18 cellular contexts compared by ENCODE assay signal in genomic region chr16:1500465-1501150, GRCh38. TPM values are rescaled to one million over a fixed set of nuclear protein-coding genes. Genes with fewer than 3 reads are reported as not detected.
DNase-seq lines count a peak whose midpoint lies in the region; ATAC-seq and TF ChIP-seq lines count a peak whose summit lies in the region.
"Had no signal": no experiment of that assay in that cellular context is flagged by ENCODE, and none has a peak within 500 bp of the region (broad histone marks: within the 10 kb centered on the region; RNA-seq: fewer than 3 reads in every experiment).

No MANE protein-coding gene starts in this region.

- H2BK12ac ChIP-seq in neuronal stem cell (ENCODE audit: low read length), result no peak overlapping the region

- intact Hi-C loops in Right ventricle myocardium inferior (cut with DNase I) (no loop called here), left ventricle myocardium superior (cut with micrococcal nuclease) (no loop called here), body of pancreas (cut with DNase I) (no loop called here)

- no peak for TF ChIP-seq CTCF in RWPE2 (IDR thresholded peaks at IDR 0.05; ENCODE audit: poor library complexity, severe bottlenecking)
- TF ChIP-seq CTCF in body of pancreas (IDR thresholded peaks at IDR 0.05), result no peak

- DNase-seq in Right ventricle myocardium inferior (ENCODE audit: missing footprints) (peak; percentile 50), left ventricle myocardium superior (no peak), RWPE2 (ENCODE audit: low spot score) (peak; percentile 60), neuronal stem cell (ENCODE audit: low spot score) (no peak), body of pancreas (no peak)
- DNase-seq in activated CD4-positive, alpha-beta T cell treated with anti-CD3 and anti-CD28 coated beads for 48 hours, result no peak
- DNase-seq: AML-193; CD4-positive, alpha-beta T cell; DMS79 treated with DMSO at 0.1 percent for 48 hours; GF-D8; GM23248 had no signal

- no peak for ATAC-seq in Right ventricle myocardium inferior
- no peak for ATAC-seq in left ventricle myocardium superior
- ATAC-seq in RWPE2 (ENCODE audit: low read depth), result no peak
- no peak for ATAC-seq in body of pancreas
- ATAC-seq: A549 had no signal

- no peak overlapping the region for H3K23ac ChIP-seq in neuronal stem cell (ENCODE audit: low read depth, low read length, poor library complexity)

- H2AFZ ChIP-seq in neuronal stem cell (ENCODE audit: low read length), result no peak overlapping the region
- H2AFZ ChIP-seq: GM23248 had no signal

- peak overlapping the region; percentile 17 for H4K8ac ChIP-seq in neuronal stem cell (ENCODE audit: low read depth, low read length)

- H3K4me1 ChIP-seq in RWPE2 (ENCODE audit: insufficient read depth, poor library complexity, severe bottlenecking) (no peaks in the 10 kb centered on the region), neuronal stem cell (ENCODE audit: control insufficient read depth in 2 of 2, insufficient read depth in 1 of 2, low read depth in 1 of 2, low read length in 2 of 2) (no peaks in the 10 kb centered on the region), body of pancreas (no peaks in the 10 kb centered on the region)
- H3K4me1 ChIP-seq: A549, HAP-1 had no signal

- no peak overlapping the region for H2BK5ac ChIP-seq in neuronal stem cell (ENCODE audit: low read length)

- peaks cover 8% of the 10 kb centered on the region for H3K79me1 ChIP-seq in neuronal stem cell (ENCODE audit: low read depth, low read length)

- H3K9me3 ChIP-seq in RWPE2 (ENCODE audit: severe bottlenecking), result no peaks in the 10 kb centered on the region
- peaks cover 0 to 3% of the 10 kb centered on the region in 2 donors for H3K9me3 ChIP-seq in neuronal stem cell (replicated peaks in 1 of 2; ENCODE audit: control insufficient read depth in 2 of 2, insufficient read depth in 1 of 2, low read depth in 1 of 2, low read length in 2 of 2)
- no peaks in the 10 kb centered on the region for H3K9me3 ChIP-seq in body of pancreas
- H3K9me3 ChIP-seq: A549, HAP-1 had no signal

- H3K4me3 ChIP-seq in RWPE2 (ENCODE audit: severe bottlenecking), result no peak overlapping the region
- peak overlapping the region in 1 of 2 donors; percentile 41 for H3K4me3 ChIP-seq in neuronal stem cell (ENCODE audit: low read length in 2 of 2)
- H3K4me3 ChIP-seq in body of pancreas, result no peak overlapping the region
- H3K4me3 ChIP-seq: A549, GM23248, HAP-1 had no signal

- peaks cover 49% of the 10 kb centered on the region for H3K36me3 ChIP-seq in RWPE2 (ENCODE audit: low read depth)
- H3K36me3 ChIP-seq in neuronal stem cell (replicated peaks in 1 of 2; ENCODE audit: control insufficient read depth in 2 of 2, insufficient read depth in 2 of 2, low read length in 2 of 2), result peaks cover 42 to 91% of the 10 kb centered on the region in 2 donors
- peaks cover 0 to 5% of the 10 kb centered on the region in 2 donors for H3K36me3 ChIP-seq in body of pancreas (replicated peaks in 1 of 2; ENCODE audit: insufficient read depth in 1 of 2, low read depth in 2 of 2)

- no peak overlapping the region for H3K4ac ChIP-seq in neuronal stem cell (ENCODE audit: low read length)

- no peak overlapping the region for H2AK5ac ChIP-seq in neuronal stem cell (ENCODE audit: low read depth, low read length)

- no peak overlapping the region for H2BK15ac ChIP-seq in neuronal stem cell (ENCODE audit: low read length)

- no peak overlapping the region for H3K4me2 ChIP-seq in neuronal stem cell (ENCODE audit: insufficient read depth, low read length, poor library complexity, severe bottlenecking)
- H3K4me2 ChIP-seq: A549 had no signal

- TF ChIP-seq POLR2A in body of pancreas (IDR thresholded peaks at IDR 0.05), result no peak

- no CpG with 5 or more reads among the region's 44 CpGs for WGBS in neuronal stem cell (ENCODE audit: extremely low coverage in 2 of 2, insufficient read length in 2 of 2, insufficient replicate concordance in 1 of 2), 2 donors
- 80 to 91% methylated on average over 3 to 16 of the region's 44 CpGs for WGBS in body of pancreas, 2 donors

- H4K91ac ChIP-seq in neuronal stem cell (ENCODE audit: low read depth, low read length, poor library complexity), result peak overlapping the region; percentile 12

- no peak overlapping the region for H2BK120ac ChIP-seq in neuronal stem cell (ENCODE audit: low read depth, low read length)

- peak overlapping the region; percentile 21 for H3K9ac ChIP-seq in neuronal stem cell (ENCODE audit: low read depth, low read length, poor library complexity)
- H3K9ac ChIP-seq: GM23248 had no signal

- H3K18ac ChIP-seq in neuronal stem cell (ENCODE audit: low read length), result no peak overlapping the region

- no peaks in the 10 kb centered on the region for H3K27me3 ChIP-seq in RWPE2 (ENCODE audit: insufficient read depth, poor library complexity, severe bottlenecking)
- no peaks in the 10 kb centered on the region for H3K27me3 ChIP-seq in neuronal stem cell (ENCODE audit: control insufficient read depth in 3 of 3, insufficient read depth in 3 of 3, low read depth in 1 of 3, low read length in 3 of 3)
- no peaks in the 10 kb centered on the region for H3K27me3 ChIP-seq in body of pancreas

- no peak overlapping the region for H3K14ac ChIP-seq in neuronal stem cell (ENCODE audit: low read length)

- H3K27ac ChIP-seq in RWPE2 (ENCODE audit: poor library complexity, severe bottlenecking), result no peak overlapping the region
- no peak overlapping the region for H3K27ac ChIP-seq in neuronal stem cell (replicated peaks; ENCODE audit: low read length)
- H3K27ac ChIP-seq in body of pancreas, result no peak overlapping the region
- H3K27ac ChIP-seq: 22Rv1, A549, C4-2B, GM23248 had no signal

RNA-seq across cellular contexts. Expression of gene TELO2, which starts 7.4 kb away (rescaled TPM):
- total RNA-seq in Right ventricle myocardium inferior, result 18.9 TPM
- 21.6 TPM for total RNA-seq in left ventricle myocardium superior
- 17.1 TPM for polyA plus RNA-seq in neuronal stem cell (2013, experiment 1 of 2)
- 16.7 TPM for polyA plus RNA-seq in neuronal stem cell (2013, experiment 2 of 2)
- 10 to 100 TPM; 25.4 to 76.5 TPM for total RNA-seq in body of pancreas

RNA-seq across cellular contexts. Expression of gene PTX4, which starts 11.9 kb away (rescaled TPM):
- not detected for total RNA-seq in Right ventricle myocardium inferior
- total RNA-seq in left ventricle myocardium superior, result not detected
- polyA plus RNA-seq in neuronal stem cell (2013, experiment 1 of 2), result not detected
- not detected for polyA plus RNA-seq in neuronal stem cell (2013, experiment 2 of 2)
- not detected for total RNA-seq in body of pancreas
- total RNA-seq: CD4-positive, alpha-beta T cell; GM23248; H4 had no signal
- polyA plus RNA-seq: A549, BJ, GM23248 had no signal

RNA-seq across cellular contexts. Expression of gene CLCN7, which starts 25.8 kb away (rescaled TPM):
- 49.5 TPM for total RNA-seq in Right ventricle myocardium inferior
- total RNA-seq in left ventricle myocardium superior, result 53.2 TPM
- polyA plus RNA-seq in neuronal stem cell (2013, experiment 1 of 2), result 32.7 TPM
- polyA plus RNA-seq in neuronal stem cell (2013, experiment 2 of 2), result 28.0 TPM
- total RNA-seq in body of pancreas, result 100 to 1,000 TPM in 1 of 2 donors, 10 to 100 TPM in 1; 27.2 to 115 TPM

RNA-seq across cellular contexts. Expression of gene TMEM204, which starts 32.9 kb away (rescaled TPM):
- 30.7 TPM for total RNA-seq in Right ventricle myocardium inferior
- total RNA-seq in left ventricle myocardium superior, result 28.8 TPM
- not detected for polyA plus RNA-seq in neuronal stem cell (2013, experiment 1 of 2)
- polyA plus RNA-seq in neuronal stem cell (2013, experiment 2 of 2), result not detected
- 10 to 100 TPM; 23.6 to 25.1 TPM for total RNA-seq in body of pancreas
- total RNA-seq: H4 had no signal
- polyA plus RNA-seq: A549 had no signal

RNA-seq across cellular contexts. Expression of gene CCDC154, which starts 56.3 kb away (rescaled TPM):
- 1.7 TPM for total RNA-seq in Right ventricle myocardium inferior
- total RNA-seq in left ventricle myocardium superior, result 1.6 TPM
- polyA plus RNA-seq in neuronal stem cell (2013, experiment 1 of 2), result 0.86 TPM
- polyA plus RNA-seq in neuronal stem cell (2013, experiment 2 of 2), result 1.2 TPM
- total RNA-seq in body of pancreas, result 1 to 10 TPM; 2.1 to 2.3 TPM
- total RNA-seq: GM23248, H4, HT-29 had no signal

Comparison
In these comparisons a context has a peak if more than half of its experiments do, and no peak if none do; other contexts are left out.
1. DNase-seq: peak in Right ventricle myocardium inferior (single experiment) and RWPE2 (single experiment); none in left ventricle myocardium superior (single experiment), neuronal stem cell (single experiment), body of pancreas (0 of 4) and activated CD4-positive, alpha-beta T cell treated with anti-CD3 and anti-CD28 coated beads for 48 hours (single experiment).